20 cellular contexts compared by ENCODE assay signal in the genomic region with DNA sequence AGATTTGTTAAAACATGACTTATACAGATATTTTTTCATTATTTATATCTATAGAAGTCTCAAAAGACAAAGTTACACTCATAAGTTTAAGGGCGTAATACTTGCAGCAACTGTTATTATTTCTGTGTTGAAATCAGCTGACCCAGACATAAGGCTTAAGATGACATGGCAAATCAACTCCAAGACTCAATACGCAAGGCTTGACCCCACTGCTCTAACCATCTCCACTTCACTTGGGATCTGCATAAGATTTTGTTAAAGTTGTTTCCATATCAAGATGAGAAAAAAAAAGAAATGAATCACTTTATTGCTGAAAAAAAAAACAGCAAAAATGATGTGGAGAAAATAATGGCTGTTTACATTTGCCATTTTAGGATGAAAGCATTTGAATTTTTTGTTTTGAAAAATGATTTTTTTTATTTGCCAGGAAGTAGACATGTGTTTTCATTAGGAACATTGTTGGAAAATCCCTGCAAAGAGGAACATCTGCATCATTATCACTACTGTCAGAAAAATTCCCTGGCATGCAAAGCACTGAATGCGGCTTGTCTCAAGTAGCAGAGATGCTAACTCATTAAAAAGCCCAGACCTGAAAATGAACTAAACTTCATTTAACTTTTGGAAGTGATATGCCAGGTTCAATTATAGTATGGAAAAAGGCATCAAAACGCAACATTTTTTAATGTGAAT.
"Had no signal": no experiment of that assay in that cellular context is flagged by ENCODE, and none has a peak within 500 bp of the region (broad histone marks: within the 10 kb centered on the region; RNA-seq: fewer than 3 reads in every experiment).

No MANE protein-coding gene starts in this region.

- H3K9me2 ChIP-seq: SK-N-SH had no signal

- H3K27ac Mint-ChIP-seq: natural killer cell treated with Interleukin-12 subunit alpha and Interleukin-12 subunit beta and Interleukin-15 and Interleukin-18, amount 100 ng/mL, for 72 hours; stimulated activated effector memory CD8-positive, alpha-beta T cell treated with anti-CD3 and anti-CD28 coated beads, Interleukin-12 subunit alpha, Interleukin-12 subunit beta, amount 100 ng/mL, for 72 hours; T-cell had no signal

- ATAC-seq: body of pancreas; esophagus mucosa; gastroesophageal sphincter; left lung; natural killer cell treated with Interleukin-12 subunit alpha and Interleukin-12 subunit beta and Interleukin-15 and Interleukin-18, amount 100 ng/mL, for 72 hours; stimulated activated effector memory CD8-positive, alpha-beta T cell treated with anti-CD3 and anti-CD28 coated beads, Interleukin-12 subunit alpha, Interleukin-12 subunit beta, amount 100 ng/mL, for 72 hours; T-cell; upper lobe of right lung had no signal

- H3K36me3 Mint-ChIP-seq: natural killer cell treated with Interleukin-12 subunit alpha and Interleukin-12 subunit beta and Interleukin-15 and Interleukin-18, amount 100 ng/mL, for 72 hours; stimulated activated effector memory CD8-positive, alpha-beta T cell treated with anti-CD3 and anti-CD28 coated beads, Interleukin-12 subunit alpha, Interleukin-12 subunit beta, amount 100 ng/mL, for 72 hours; T-cell had no signal

- H3K27me3 ChIP-seq: adrenal gland, body of pancreas, colonic mucosa, gastroesophageal sphincter, left lung, right atrium auricular region, upper lobe of right lung had no signal

- H3K4me2 ChIP-seq: SK-N-SH had no signal

- H3K4me3 ChIP-seq: adrenal gland, body of pancreas, colonic mucosa, gastroesophageal sphincter, left lung, right atrium auricular region, thoracic aorta, upper lobe of right lung had no signal

- H3K4me1 Mint-ChIP-seq: stimulated activated effector memory CD8-positive, alpha-beta T cell treated with anti-CD3 and anti-CD28 coated beads, Interleukin-12 subunit alpha, Interleukin-12 subunit beta, amount 100 ng/mL, for 72 hours; T-cell had no signal

- H3K9me3 ChIP-seq: adrenal gland, body of pancreas, colonic mucosa, gastroesophageal sphincter, left lung, right atrium auricular region, SK-N-SH, thoracic aorta, upper lobe of right lung had no signal

- H3K4me3 Mint-ChIP-seq: natural killer cell treated with Interleukin-12 subunit alpha and Interleukin-12 subunit beta and Interleukin-15 and Interleukin-18, amount 100 ng/mL, for 72 hours; stimulated activated effector memory CD8-positive, alpha-beta T cell treated with anti-CD3 and anti-CD28 coated beads, Interleukin-12 subunit alpha, Interleukin-12 subunit beta, amount 100 ng/mL, for 72 hours; T-cell had no signal

- H3K27ac ChIP-seq: adrenal gland, body of pancreas, colonic mucosa, gastroesophageal sphincter, left lung, right atrium auricular region, thoracic aorta, upper lobe of right lung had no signal

- DNase-seq: activated CD4-positive, alpha-beta T cell treated with anti-CD3 and anti-CD28 coated beads, Interleukin-2, amount 50 U/mL, for 48 hours; activated effector memory CD4-positive, alpha-beta T cell treated with Interleukin-2 at 50 U/mL for 16 hours; activated naive CD4-positive, alpha-beta T cell treated with anti-CD3 and anti-CD28 coated beads, Interleukin-2, amount 50 U/mL, for 16 hours; adrenal gland; body of pancreas; central memory CD4-positive, alpha-beta T cell; colonic mucosa; left lung; mesendoderm; SK-N-SH; stimulated activated CD4-positive, alpha-beta T cell treated with anti-CD3 and anti-CD28 coated beads, Interleukin-1b, Interleukin-23, amount 100 ng/mL, for 48 hours; T-cell; T-helper 9 cell; upper lobe of right lung had no signal

- H3K36me3 ChIP-seq: adrenal gland, colonic mucosa, gastroesophageal sphincter, left lung, right atrium auricular region, thoracic aorta, upper lobe of right lung had no signal

- H3K4me1 ChIP-seq: body of pancreas, colonic mucosa, upper lobe of right lung had no signal

- H3K9ac ChIP-seq: SK-N-SH had no signal

- H3K27me3 Mint-ChIP-seq: natural killer cell treated with Interleukin-12 subunit alpha and Interleukin-12 subunit beta and Interleukin-15 and Interleukin-18, amount 100 ng/mL, for 72 hours; T-cell had no signal
